In genomic region chr18:9549405-9549804, GRCh38 we compare ENCODE assay signal across 13 cellular contexts.
DNase-seq lines count a peak whose midpoint lies in the region; ATAC-seq and TF ChIP-seq lines count a peak whose summit lies in the region.
"Had no signal": no experiment of that assay in that cellular context is flagged by ENCODE, and none has a peak within 500 bp of the region (broad histone marks: within the 10 kb centered on the region; RNA-seq: fewer than 3 reads in every experiment).

No MANE protein-coding gene starts in this region.

- no peak overlapping the region for H3K4me3 ChIP-seq in upper lobe of right lung
- H3K4me3 ChIP-seq: vagina had no signal

- DNase-seq in activated T-cell treated with anti-CD3 and anti-CD28 coated beads, Interleukin-2, amount 50 U/mL, for 72 hours = no peak
- DNase-seq in activated T-cell treated with anti-CD3 and anti-CD28 coated beads, Interleukin-2, amount 50 U/mL, for 48 hours = no peak
- DNase-seq in NCI-H69 (lab: John Stamatoyannopoulos, UW) (peak; percentile 49), upper lobe of right lung (no peak)
- DNase-seq in activated naive CD4-positive, alpha-beta T cell treated with anti-CD3 and anti-CD28 coated beads, Interleukin-2, amount 50 U/mL, for 16 hours = no peak
- DNase-seq: activated CD4-positive, alpha-beta memory T cell treated with anti-CD3 and anti-CD28 coated beads for 36 hours; activated naive CD4-positive, alpha-beta T cell; caudate nucleus; T-helper 2 cell had no signal

- peaks cover 5 to 16% of the 10 kb centered on the region in 2 donors for H3K36me3 Mint-ChIP-seq in activated T-cell treated with anti-CD3 and anti-CD28 coated beads, Interleukin-2, amount 50 U/mL, for 72 hours (ENCODE audit: insufficient read depth in 2 of 2)

- intact Hi-C loops in upper lobe of right lung (cut with DNase I) = no loop called here

- H3K4me3 Mint-ChIP-seq in activated T-cell treated with anti-CD3 and anti-CD28 coated beads, Interleukin-2, amount 50 U/mL, for 72 hours = no peak overlapping the region
- H3K4me3 Mint-ChIP-seq: activated CD4-positive, alpha-beta memory T cell treated with anti-CD3 and anti-CD28 coated beads for 36 hours had no signal

- peak overlapping the region; percentile 53 for H3K27ac Mint-ChIP-seq in activated T-cell treated with anti-CD3 and anti-CD28 coated beads, Interleukin-2, amount 50 U/mL, for 72 hours
- H3K27ac Mint-ChIP-seq: activated CD4-positive, alpha-beta memory T cell treated with anti-CD3 and anti-CD28 coated beads for 36 hours had no signal

- H3K4me1 Mint-ChIP-seq in activated T-cell treated with anti-CD3 and anti-CD28 coated beads, Interleukin-2, amount 50 U/mL, for 72 hours (ENCODE audit: low read depth) = no peaks in the 10 kb centered on the region

- ATAC-seq in activated T-cell treated with anti-CD3 and anti-CD28 coated beads, Interleukin-2, amount 50 U/mL, for 72 hours (replicated peaks in 1 of 2) = peak; percentile 26 to 41
- peak; percentile 14 for ATAC-seq in esophagus mucosa
- peak; percentile 12 for ATAC-seq in upper lobe of right lung
- no peak for ATAC-seq in HG03520 (IDR thresholded peaks at IDR 0.05; ENCODE audit: unreplicated experiment)
- ATAC-seq in HG03025 (IDR thresholded peaks at IDR 0.05; ENCODE audit: low FRiP score, unreplicated experiment) = no peak

- H3K27me3 ChIP-seq in upper lobe of right lung = no peaks in the 10 kb centered on the region
- H3K27me3 ChIP-seq: vagina had no signal

- no peak overlapping the region for H3K27ac ChIP-seq in upper lobe of right lung
- H3K27ac ChIP-seq: vagina had no signal

- H3K36me3 ChIP-seq in upper lobe of right lung = peaks cover 88% of the 10 kb centered on the region

- TF ChIP-seq CTCF in upper lobe of right lung (IDR thresholded peaks at IDR 0.05) = no peak

- H3K9me3 Mint-ChIP-seq in activated T-cell treated with anti-CD3 and anti-CD28 coated beads, Interleukin-2, amount 50 U/mL, for 72 hours = no peaks in the 10 kb centered on the region

- H3K27me3 Mint-ChIP-seq in activated T-cell treated with anti-CD3 and anti-CD28 coated beads, Interleukin-2, amount 50 U/mL, for 72 hours (ENCODE audit: low read depth) = no peaks in the 10 kb centered on the region
- H3K27me3 Mint-ChIP-seq: activated CD4-positive, alpha-beta memory T cell treated with anti-CD3 and anti-CD28 coated beads for 36 hours had no signal

- no peaks in the 10 kb centered on the region for H3K9me3 ChIP-seq in upper lobe of right lung
- H3K9me3 ChIP-seq: vagina had no signal

- H3K4me1 ChIP-seq in upper lobe of right lung = no peaks in the 10 kb centered on the region
- H3K4me1 ChIP-seq: vagina had no signal

Comparison
In these comparisons a context has a peak if more than half of its experiments do, and no peak if none do; other contexts are left out.
1. ATAC-seq: peak in activated T-cell treated with anti-CD3 and anti-CD28 coated beads, Interleukin-2, amount 50 U/mL, for 72 hours (2 of 2), esophagus mucosa (single experiment) and upper lobe of right lung (single experiment); none in HG03520 (single experiment) and HG03025 (single experiment).